ENCODE assay signal across 11 cellular contexts in the genomic region with DNA sequence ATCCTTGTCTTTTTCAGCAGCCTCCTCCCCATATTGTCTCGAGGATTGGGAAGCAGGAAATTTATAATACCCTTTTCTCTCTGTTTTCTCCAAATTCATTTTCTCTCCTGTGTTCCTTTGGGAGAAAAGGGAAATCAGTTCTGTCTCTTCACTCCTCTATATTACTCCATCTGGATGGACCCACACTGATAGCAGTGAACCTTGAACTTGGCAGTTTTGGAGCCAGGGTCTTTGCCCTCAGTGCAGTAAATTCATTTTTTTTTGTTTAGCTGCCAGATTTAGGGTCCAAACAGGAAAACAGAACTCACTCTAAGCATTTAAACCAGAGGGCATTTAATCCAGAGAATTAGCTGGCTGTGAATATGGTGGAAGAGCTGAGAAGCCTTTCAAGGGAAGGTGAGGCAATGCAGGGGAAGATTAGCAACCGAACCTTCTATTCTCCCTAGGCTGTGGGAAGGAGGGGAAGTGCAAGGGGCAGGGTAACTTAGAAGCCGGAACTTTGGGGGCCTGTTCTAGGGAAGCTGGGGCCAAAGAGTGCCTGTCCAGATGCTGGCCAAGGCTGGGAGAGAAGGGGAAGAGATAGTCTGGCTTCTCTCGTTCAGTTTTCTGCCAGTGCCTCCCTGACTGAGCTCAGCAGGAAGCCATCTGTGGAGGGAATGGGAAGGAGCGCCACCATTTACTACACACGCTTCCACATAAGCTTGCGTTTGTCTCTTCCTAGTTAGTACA. TPM values are rescaled to one million over a fixed set of nuclear protein-coding genes. Genes with fewer than 3 reads are reported as not detected.
DNase-seq lines count a peak whose midpoint lies in the region; ATAC-seq, FAIRE-seq and TF ChIP-seq lines count a peak whose summit lies in the region.
"Had no signal": no experiment of that assay in that cellular context is flagged by ENCODE, and none has a peak within 500 bp of the region (broad histone marks: within the 10 kb centered on the region; RNA-seq: fewer than 3 reads in every experiment).

No MANE protein-coding gene starts in this region.

- peak overlapping the region; percentile 14; the same call in 1 of the 2 replicates for H3K4me2 ChIP-seq in GM23338
- peak overlapping the region; percentile 60 for H3K4me2 ChIP-seq in endothelial cell of umbilical vein (ENCODE audit: insufficient read depth, low read length)
- H3K4me2 ChIP-seq in osteoblast (ENCODE audit: insufficient read depth, low read length) = no peak overlapping the region

- intact Hi-C loops in endothelial cell of umbilical vein (cut with micrococcal nuclease) = loop anchor here (1.0 kb wide), 1 partner anchor 43 kb away; a partner anchor contains a TSS

- peak overlapping the region; percentile 35; the same call in 1 of the 2 replicates for H2AFZ ChIP-seq in GM23338
- peak overlapping the region; percentile 98 for H2AFZ ChIP-seq in endothelial cell of umbilical vein (ENCODE audit: low read depth, low read length)
- peak overlapping the region; percentile 44 for H2AFZ ChIP-seq in osteoblast (ENCODE audit: low read length)

- BruUV-seq in endothelial cell of umbilical vein (replicated peaks; lab: Mats Ljungman, UMichigan) = no TSS peak

- no peaks in the 10 kb centered on the region for H3K27me3 ChIP-seq in GM23338 (ENCODE audit: insufficient read depth)
- H3K27me3 ChIP-seq in endothelial cell of umbilical vein (ENCODE audit: control insufficient read depth in 2 of 2, insufficient read depth in 2 of 2, low read length in 2 of 2) = no peaks in the 10 kb centered on the region
- peaks cover 20% of the 10 kb centered on the region for H3K27me3 ChIP-seq in osteoblast (ENCODE audit: insufficient read depth, low read length)

- POLR2A ChIA-PET in endothelial cell of umbilical vein (lab: Charles Lee) (interaction anchor here (0.6 to 1.1 kb wide), 4 partner anchors 14 to 181 kb away, joined by 3 to 8 read pairs (median 3); no protein-coding TSS in a partner anchor), GM10248 (lab: Yijun Ruan, JAX) (no interaction called here)

- H3F3A ChIP-seq in GM23338 (replicated peaks; ENCODE audit: low read depth) = 0 out of 2 replicates have a peak, but pooled peaks cover 4% of the 10 kb centered on the region

- H3K36me3 Mint-ChIP-seq in GM23338 (ENCODE audit: low read depth) = no peaks in the 10 kb centered on the region

- DNase-seq in GM23338 (ENCODE audit: low spot score) (peak; percentile 50), NCI-H2227 (lab: John Stamatoyannopoulos, UW; ENCODE audit: unreplicated experiment) (peak; percentile 14), endothelial cell of umbilical vein (ENCODE audit: low read depth, low spot score) (peak; percentile 79), osteoblast (ENCODE audit: insufficient read length, low spot score, missing footprints) (no peak), GM10248 (ENCODE audit: extremely low spot score) (no peak)
- no peak for DNase-seq in stimulated activated CD4-positive, alpha-beta T cell treated with anti-CD3 and anti-CD28 coated beads, Interleukin-2, amount 100 ng/mL, for 48 hours
- DNase-seq: activated naive CD4-positive, alpha-beta T cell treated with anti-CD3 and anti-CD28 coated beads, Interleukin-2, amount 10 ng/mL, durations not matched to agents 7 days and 5 days; stimulated activated CD4-positive, alpha-beta T cell treated with anti-CD3 and anti-CD28 coated beads, Interleukin-12 subunit alpha, Interleukin-12 subunit beta, amount 100 ng/mL, for 4 hours had no signal

- H3K27me3 Mint-ChIP-seq in GM23338 (ENCODE audit: insufficient read depth, low read depth, poor library complexity) = no peaks in the 10 kb centered on the region
- H3K27me3 Mint-ChIP-seq: activated naive CD4-positive, alpha-beta T cell treated with anti-CD3 and anti-CD28 coated beads, Interleukin-2, amount 10 ng/mL, durations not matched to agents 7 days and 5 days had no signal

- H3K9me3 Mint-ChIP-seq in GM23338 = no peaks in the 10 kb centered on the region
- H3K9me3 Mint-ChIP-seq: activated naive CD4-positive, alpha-beta T cell treated with anti-CD3 and anti-CD28 coated beads, Interleukin-2, amount 10 ng/mL, durations not matched to agents 7 days and 5 days; T-helper 2 cell treated with Interferon-gamma antibody and Interleukin-4, amounts not matched to agents 5 μg/mL and 100 μg/mL, for 36 hours had no signal

- H3K4me3 ChIP-seq in GM23338 = no peak overlapping the region
- peak overlapping the region in 1 of 3 experiments; percentile 13 for H3K4me3 ChIP-seq in endothelial cell of umbilical vein (replicated peaks in 1 of 3; ENCODE audit: insufficient read depth in 1 of 3, low read depth in 1 of 3, low read length in 3 of 3)
- no peak overlapping the region for H3K4me3 ChIP-seq in osteoblast (ENCODE audit: insufficient read depth, low read length)

- no peaks in the 10 kb centered on the region for H3K36me3 ChIP-seq in GM23338 (ENCODE audit: insufficient read depth)
- H3K36me3 ChIP-seq in endothelial cell of umbilical vein (ENCODE audit: control insufficient read depth in 2 of 2, extremely low read depth in 1 of 2, insufficient read depth in 2 of 2, low read length in 2 of 2) = no peaks in the 10 kb centered on the region
- no peaks in the 10 kb centered on the region for H3K36me3 ChIP-seq in osteoblast (ENCODE audit: insufficient read depth, low read length)

- peaks cover 3% of the 10 kb centered on the region; the same call in 1 of the 2 replicates for H4K20me1 ChIP-seq in GM23338 (replicated peaks; ENCODE audit: insufficient read depth)
- no peaks in the 10 kb centered on the region for H4K20me1 ChIP-seq in endothelial cell of umbilical vein (replicated peaks; ENCODE audit: control insufficient read depth, extremely low read depth, insufficient read depth, low read length)
- no peaks in the 10 kb centered on the region for H4K20me1 ChIP-seq in osteoblast (ENCODE audit: insufficient read depth, low read length)

- H3K4me1 Mint-ChIP-seq in GM23338 = peaks cover 16% of the 10 kb centered on the region
- H3K4me1 Mint-ChIP-seq: activated naive CD4-positive, alpha-beta T cell treated with anti-CD3 and anti-CD28 coated beads, Interleukin-2, amount 10 ng/mL, durations not matched to agents 7 days and 5 days had no signal

- peaks cover 16% of the 10 kb centered on the region for H3K4me1 ChIP-seq in GM23338 (ENCODE audit: insufficient read depth)
- peaks cover 36% of the 10 kb centered on the region for H3K4me1 ChIP-seq in endothelial cell of umbilical vein (ENCODE audit: control insufficient read depth, extremely low read depth, insufficient read depth, low read length)
- H3K4me1 ChIP-seq in osteoblast (ENCODE audit: insufficient read depth, low read length) = peaks cover 13% of the 10 kb centered on the region

- H3K27ac Mint-ChIP-seq in GM23338 = peak overlapping the region; percentile 88
- H3K27ac Mint-ChIP-seq: activated naive CD4-positive, alpha-beta T cell treated with anti-CD3 and anti-CD28 coated beads, Interleukin-2, amount 10 ng/mL, durations not matched to agents 7 days and 5 days; T-helper 2 cell treated with Interferon-gamma antibody and Interleukin-4, amounts not matched to agents 5 μg/mL and 100 μg/mL, for 36 hours had no signal

- H3K9ac ChIP-seq in endothelial cell of umbilical vein (replicated peaks; ENCODE audit: extremely low read depth, insufficient read depth, low read length) = peak overlapping the region; percentile 47

- H3K27ac ChIP-seq in GM23338 (ENCODE audit: low read depth) = peak overlapping the region; percentile 82; the same call in 1 of the 2 replicates
- peak overlapping the region; percentile 52 for H3K27ac ChIP-seq in endothelial cell of umbilical vein (ENCODE audit: insufficient read depth, low read depth, low read length)
- no peak overlapping the region for H3K27ac ChIP-seq in osteoblast (ENCODE audit: low read depth, low read length)

- peak; percentile 80 for FAIRE-seq in endothelial cell of umbilical vein (lab: Jason Lieb, UNC)
- FAIRE-seq: endometrium had no signal

- dilution Hi-C loops in endothelial cell of umbilical vein (cut with MboI; ENCODE audit: extremely low pct_ligation_motif_present, low sequenced_read_pairs) = no loop called here

- H3K79me2 ChIP-seq in GM23338 (replicated peaks; ENCODE audit: insufficient read depth) = no peaks in the 10 kb centered on the region
- H3K79me2 ChIP-seq in endothelial cell of umbilical vein (ENCODE audit: control insufficient read depth, insufficient read depth, low read length) = no peaks in the 10 kb centered on the region
- no peaks in the 10 kb centered on the region for H3K79me2 ChIP-seq in osteoblast (ENCODE audit: insufficient read depth, low read length)

- H3K9me3 ChIP-seq in endothelial cell of umbilical vein (replicated peaks; ENCODE audit: control insufficient read depth, insufficient read depth, low read length) = no peaks in the 10 kb centered on the region
- H3K9me3 ChIP-seq in osteoblast (ENCODE audit: low read depth, low read length) = no peaks in the 10 kb centered on the region

- peak; percentile 76 for ATAC-seq in GM23338
- no peak for ATAC-seq in GM21737 (IDR thresholded peaks at IDR 0.05; ENCODE audit: unreplicated experiment)

- no peak overlapping the region for H3K4me3 Mint-ChIP-seq in GM23338
- H3K4me3 Mint-ChIP-seq: activated naive CD4-positive, alpha-beta T cell treated with anti-CD3 and anti-CD28 coated beads, Interleukin-2, amount 10 ng/mL, durations not matched to agents 7 days and 5 days; T-helper 2 cell treated with Interferon-gamma antibody and Interleukin-4, amounts not matched to agents 5 μg/mL and 100 μg/mL, for 36 hours had no signal

- TF ChIP-seq CTCF in GM23338 (conservative IDR thresholded peaks at IDR 0.05; ENCODE audit: low read depth in 2 of 2) = no peak
- TF ChIP-seq CTCF in endothelial cell of umbilical vein (IDR thresholded peaks at IDR 0.05; ENCODE audit: extremely low read depth in 1 of 2, insufficient read depth in 1 of 2, low read depth in 1 of 2, low read length in 2 of 2) = no peak
- TF ChIP-seq CTCF in osteoblast (IDR thresholded peaks at IDR 0.05; ENCODE audit: extremely low read depth, low read depth, low read length) = no peak
- TF ChIP-seq CTCF in GM10248 (IDR thresholded peaks at IDR 0.05; ENCODE audit: control extremely low read depth, extremely low read depth, low read depth, missing control alignments) = no peak

- no peak for TF ChIP-seq POLR2A in endothelial cell of umbilical vein (IDR thresholded peaks at IDR 0.05; ENCODE audit: low read depth, low read length)

- CTCF ChIA-PET in endothelial cell of umbilical vein (lab: Charles Lee) (interaction anchor here (0.7 to 3.5 kb wide), 17 partner anchors 13 to 136 kb away, joined by 3 to 25 read pairs (median 5); a partner anchor contains a TSS), GM10248 (lab: Yijun Ruan, JAX) (interaction anchor here (0.9 to 7.8 kb wide), 8 partner anchors 9 to 78 kb away, joined by 3 to 45 read pairs (median 4); a partner anchor contains a TSS)

- H3K9me1 ChIP-seq in endothelial cell of umbilical vein (replicated peaks; ENCODE audit: control insufficient read depth, extremely low read depth, insufficient read depth, low read length) = no peaks in the 10 kb centered on the region

- H3K9me2 ChIP-seq in GM23338 (ENCODE audit: insufficient read depth) = no peaks in the 10 kb centered on the region

RNA-seq across cellular contexts. Expression of a gene that starts 16.3 kb away (rescaled TPM):
- total RNA-seq in GM23338 (2014; rRNA removed; shearing (Covaris generic)) = 7.6 and 14.4 TPM in 2 replicates
- polyA plus RNA-seq in GM23338 (2016; fragmentation: Nextera tagmentation; extraction: Ambion mirVana) (9.0 and 9.8 TPM in 2 replicates), endothelial cell of umbilical vein (14.4 and 16.4 TPM in 2 replicates)
- total RNA-seq in endothelial cell of umbilical vein (25.6 and 28.7 TPM in 2 replicates), osteoblast (16.6 and 20.3 TPM in 2 replicates)
- 24.6 and 25.9 TPM in 2 replicates for polyA plus RNA-seq in endothelial cell of umbilical vein (2011; cell fraction: cytosol; rRNA removed)
- polyA plus RNA-seq in endothelial cell of umbilical vein (2011; cell fraction: nucleus; rRNA removed) = 113 and 131 TPM in 2 replicates
- 32.5 and 38.4 TPM in 2 replicates for polyA plus RNA-seq in endothelial cell of umbilical vein (2012)
- 8.4 and 14.5 TPM in 2 replicates for polyA minus RNA-seq in endothelial cell of umbilical vein
- polyA minus RNA-seq in endothelial cell of umbilical vein (2011; cell fraction: cytosol; rRNA and poly(A)+ RNA removed) = 0.51 TPM
- 5.2 and 9.5 TPM in 2 replicates for polyA minus RNA-seq in endothelial cell of umbilical vein (2011; cell fraction: nucleus; rRNA and poly(A)+ RNA removed)

RNA-seq across cellular contexts. Expression of a gene that starts 21.0 kb away (rescaled TPM):
- not detected in 2 replicates for total RNA-seq in GM23338 (2014; rRNA removed; shearing (Covaris generic))
- polyA plus RNA-seq in GM23338 (2016; fragmentation: Nextera tagmentation; extraction: Ambion mirVana) (0.57 and 0.81 TPM in 2 replicates), endothelial cell of umbilical vein (23.5 and 29.0 TPM in 2 replicates)
- total RNA-seq in endothelial cell of umbilical vein (18.8 and 25.6 TPM in 2 replicates), osteoblast (not detected in 2 replicates)
- polyA plus RNA-seq in endothelial cell of umbilical vein (2011; cell fraction: cytosol; rRNA removed) = 27.7 and 40.2 TPM in 2 replicates
- polyA plus RNA-seq in endothelial cell of umbilical vein (2011; cell fraction: nucleus; rRNA removed) = 9.9 and 11.8 TPM in 2 replicates
- 10.2 and 29.9 TPM in 2 replicates for polyA plus RNA-seq in endothelial cell of umbilical vein (2012)
- polyA minus RNA-seq in endothelial cell of umbilical vein = 7.9 and 10.8 TPM in 2 replicates
- polyA minus RNA-seq in endothelial cell of umbilical vein (2011; cell fraction: cytosol; rRNA and poly(A)+ RNA removed) = not detected
- polyA minus RNA-seq in endothelial cell of umbilical vein (2011; cell fraction: nucleus; rRNA and poly(A)+ RNA removed) = 1.5 and 2.1 TPM in 2 replicates

RNA-seq across cellular contexts. Expression of a gene that starts 26.0 kb away (rescaled TPM):
- 12.9 and 16.0 TPM in 2 replicates for total RNA-seq in GM23338 (2014; rRNA removed; shearing (Covaris generic))
- polyA plus RNA-seq in GM23338 (2016; fragmentation: Nextera tagmentation; extraction: Ambion mirVana) (2.7 and 2.8 TPM in 2 replicates), endothelial cell of umbilical vein (12.7 and 15.0 TPM in 2 replicates)
- total RNA-seq in endothelial cell of umbilical vein (23.3 and 29.0 TPM in 2 replicates), osteoblast (16.5 and 18.5 TPM in 2 replicates)
- 14.6 and 14.8 TPM in 2 replicates for polyA plus RNA-seq in endothelial cell of umbilical vein (2011; cell fraction: cytosol; rRNA removed)
- 27.3 and 27.5 TPM in 2 replicates for polyA plus RNA-seq in endothelial cell of umbilical vein (2011; cell fraction: nucleus; rRNA removed)
- 18.4 and 19.7 TPM in 2 replicates for polyA plus RNA-seq in endothelial cell of umbilical vein (2012)
- 26.0 and 31.2 TPM in 2 replicates for polyA minus RNA-seq in endothelial cell of umbilical vein
- 11.1 TPM for polyA minus RNA-seq in endothelial cell of umbilical vein (2011; cell fraction: cytosol; rRNA and poly(A)+ RNA removed)
- polyA minus RNA-seq in endothelial cell of umbilical vein (2011; cell fraction: nucleus; rRNA and poly(A)+ RNA removed) = 13.8 and 14.8 TPM in 2 replicates

RNA-seq across cellular contexts. Expression of a gene that starts 26.0 kb away (rescaled TPM):
- total RNA-seq in GM23338 (2014; rRNA removed; shearing (Covaris generic)) = 80.1 and 80.2 TPM in 2 replicates
- 32.1 and 32.8 TPM in 2 replicates for polyA plus RNA-seq in GM23338 (2016; fragmentation: Nextera tagmentation; extraction: Ambion mirVana)
- 158 and 196 TPM in 2 replicates for total RNA-seq in endothelial cell of umbilical vein
- polyA plus RNA-seq in endothelial cell of umbilical vein = 99.9 and 110 TPM in 2 replicates
- polyA plus RNA-seq in endothelial cell of umbilical vein (2011; cell fraction: cytosol; rRNA removed) = 57.3 and 62.9 TPM in 2 replicates
- 939 and 994 TPM in 2 replicates for polyA plus RNA-seq in endothelial cell of umbilical vein (2011; cell fraction: nucleus; rRNA removed)
- 58.1 and 93.8 TPM in 2 replicates for polyA plus RNA-seq in endothelial cell of umbilical vein (2012)
- polyA minus RNA-seq in endothelial cell of umbilical vein = 156 and 170 TPM in 2 replicates
- 13.1 TPM for polyA minus RNA-seq in endothelial cell of umbilical vein (2011; cell fraction: cytosol; rRNA and poly(A)+ RNA removed)
- polyA minus RNA-seq in endothelial cell of umbilical vein (2011; cell fraction: nucleus; rRNA and poly(A)+ RNA removed) = 228 TPM in 2 replicates
- 29.5 and 31.1 TPM in 2 replicates for total RNA-seq in osteoblast

RNA-seq across cellular contexts. Expression of a gene that starts 37.0 kb away (rescaled TPM):
- total RNA-seq in GM23338 (2014; rRNA removed; shearing (Covaris generic)) = 0.45 TPM in 1 of 2 replicates, not detected in the other
- polyA plus RNA-seq in GM23338 (2016; fragmentation: Nextera tagmentation; extraction: Ambion mirVana) (0.17 and 0.45 TPM in 2 replicates), endothelial cell of umbilical vein (0.21 TPM in 2 replicates)
- total RNA-seq in endothelial cell of umbilical vein (0.69 TPM in 1 of 2 replicates, not detected in the other), osteoblast (0.88 and 2.2 TPM in 2 replicates)
- 0.13 and 0.14 TPM in 2 replicates for polyA plus RNA-seq in endothelial cell of umbilical vein (2011; cell fraction: cytosol; rRNA removed)
- 0.84 and 0.94 TPM in 2 replicates for polyA plus RNA-seq in endothelial cell of umbilical vein (2011; cell fraction: nucleus; rRNA removed)
- 0.12 and 0.62 TPM in 2 replicates for polyA plus RNA-seq in endothelial cell of umbilical vein (2012)
- polyA minus RNA-seq in endothelial cell of umbilical vein = not detected in 2 replicates
- not detected for polyA minus RNA-seq in endothelial cell of umbilical vein (2011; cell fraction: cytosol; rRNA and poly(A)+ RNA removed)
- 0.29 TPM in 1 of 2 replicates, not detected in the other for polyA minus RNA-seq in endothelial cell of umbilical vein (2011; cell fraction: nucleus; rRNA and poly(A)+ RNA removed)

Comparison
In these comparisons a context has a peak if more than half of its experiments do, and no peak if none do; other contexts are left out.
1. DNase-seq: peak in GM23338 (single experiment), NCI-H2227 (single experiment) and endothelial cell of umbilical vein (single experiment); none in osteoblast (single experiment), stimulated activated CD4-positive, alpha-beta T cell treated with anti-CD3 and anti-CD28 coated beads, Interleukin-2, amount 100 ng/mL, for 48 hours (0 of 2) and GM10248 (single experiment).
2. H2AFZ ChIP-seq: peak in every context shown above with its lines; median percentile 98 in endothelial cell of umbilical vein; 44 in osteoblast; 35 in GM23338.
3. RNA of a gene that starts 21.0 kb away (total RNA-seq): 18.8 to 25.6 TPM in endothelial cell of umbilical vein; not detected in GM23338 and not detected in osteoblast; every median in the first group is over 10 times any median in the second.